Comparison of ENCODE assay signal across 1 cellular context in genomic region chr21:31342328-31342727, GRCh38.
TF ChIP-seq lines count a peak whose summit lies in the region.

No MANE protein-coding gene starts in this region.

TF ChIP-seq in K562, 482 proteins besides CTCF, POLR2A, EP300 and RAD21 (continued from another document):
- TF ChIP-seq ZNF407 (IDR thresholded peaks at IDR 0.05; ENCODE audit: low read depth) (no peak), GATAD2A (IDR thresholded peaks at IDR 0.05) (no peak)
